30 cellular contexts compared by ENCODE assay signal in the genomic region with DNA sequence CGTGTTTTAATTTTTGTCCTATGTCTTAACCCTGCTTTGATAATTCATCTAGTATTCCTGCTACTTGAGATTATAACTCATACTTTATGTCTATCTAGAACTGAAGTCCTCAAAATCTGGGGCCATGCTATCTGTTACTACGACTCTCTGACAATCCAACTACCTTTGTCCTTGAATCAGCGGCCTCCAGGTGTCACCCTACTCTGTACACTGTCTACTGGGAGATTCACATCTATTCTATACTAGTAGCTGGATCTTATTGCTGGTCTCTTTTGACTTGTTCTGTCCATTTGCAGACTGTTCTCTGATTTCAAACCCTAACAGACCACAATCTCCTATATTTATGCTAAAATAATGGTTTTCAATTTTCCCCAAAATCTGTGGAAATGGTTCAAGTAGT.
"Had no signal": no experiment of that assay in that cellular context is flagged by ENCODE, and none has a peak within 500 bp of the region (broad histone marks: within the 10 kb centered on the region; RNA-seq: fewer than 3 reads in every experiment).

No MANE protein-coding gene starts in this region.

- H3K4me2 ChIP-seq: smooth muscle cell had no signal

- H3K27me3 ChIP-seq: brain microvascular endothelial cell, uterus had no signal

- H3K36me3 ChIP-seq: brain microvascular endothelial cell, uterus had no signal

- H3K9me3 ChIP-seq: psoas muscle, uterus had no signal

- ATAC-seq: activated CD4-positive, CD25-positive, alpha-beta regulatory T cell treated with anti-CD3 and anti-CD28 coated beads, Interleukin-2, amount 50 U/mL, for 24 hours; effector memory CD8-positive, alpha-beta T cell; left colon; naive thymus-derived CD8-positive, alpha-beta T cell; psoas muscle; stimulated activated memory B cell treated with anti-CD40 and anti-IgM and Interleukin-4, amounts not matched to agents 10 μg/mL and 1 μg/mL and 100 μg/mL, for 72 hours; stimulated activated naive CD8-positive, alpha-beta T cell treated with anti-CD3 and anti-CD28 coated beads, Interleukin-15, amount 100 ng/mL, for 72 hours had no signal

- H3K4me3 ChIP-seq: psoas muscle, smooth muscle cell, uterus had no signal

- H3K27ac ChIP-seq: brain microvascular endothelial cell, parathyroid adenoma, psoas muscle, uterus had no signal

- H2AFZ ChIP-seq: parathyroid adenoma had no signal

- H3K4me1 ChIP-seq: parathyroid adenoma, psoas muscle, uterus had no signal

- DNase-seq: activated CD4-positive, alpha-beta T cell treated with anti-CD3 and anti-CD28 coated beads for 48 hours; activated CD4-positive, alpha-beta T cell treated with anti-CD3 and anti-CD28 coated beads, Interleukin-2, amount 50 U/mL, for 48 hours; activated CD8-positive, alpha-beta memory T cell treated with anti-CD3 and anti-CD28 coated beads, Interleukin-2, amount 50 U/mL, for 4 hours; activated gamma-delta T cell treated with Interleukin-2 at 50 U/mL for 16 hours; activated naive CD4-positive, alpha-beta T cell treated with anti-CD3 and anti-CD28 coated beads, Interleukin-2, amount 50 U/mL, for 16 hours; activated T-cell treated with anti-CD3 and anti-CD28 coated beads, Interleukin-2, amount 50 U/mL, for 1 hour; amniotic stem cell; brain microvascular endothelial cell; cortex of kidney; effector memory CD8-positive, alpha-beta T cell; foreskin fibroblast; head of caudate nucleus; hippocampal formation; immature natural killer cell; kidney; left colon; midbrain; naive thymus-derived CD8-positive, alpha-beta T cell; nucleus accumbens; psoas muscle; stimulated activated CD4-positive, alpha-beta T cell treated with anti-CD3 and anti-CD28 coated beads, Interleukin-1b, Interleukin-23, amount 100 ng/mL, for 48 hours; stimulated activated CD4-positive, alpha-beta T cell treated with anti-CD3 and anti-CD28 coated beads, Interleukin-4, amount 100 ng/mL, for 4 hours; stimulated activated CD8-positive, alpha-beta memory T cell treated with anti-CD3 and anti-CD28 coated beads, Interleukin-4, amount 100 ng/mL, for 48 hours; stimulated activated naive CD8-positive, alpha-beta T cell treated with anti-CD3 and anti-CD28 coated beads, Interleukin-15, amount 100 ng/mL, for 72 hours; substantia nigra; uterus had no signal

- H3K9ac ChIP-seq: parathyroid adenoma had no signal

- H3K79me2 ChIP-seq: parathyroid adenoma had no signal
